In genomic region chr12:28161697-28162096, GRCh38 we compare ENCODE assay signal across 2 cellular contexts.
TF ChIP-seq lines count a peak whose summit lies in the region.

No MANE protein-coding gene starts in this region.

TF ChIP-seq in A549, 52 proteins besides CTCF, POLR2A, EP300 and RAD21:
- no peak for TF ChIP-seq ESRRA (IDR thresholded peaks at IDR 0.05; ENCODE audit: borderline replicate concordance, low read length)
- peak; percentile 63 for TF ChIP-seq MAFK (IDR thresholded peaks at IDR 0.05; ENCODE audit: partially characterized antibody)
TF ChIP-seq in A549: peak in this region for 1.

TF ChIP-seq in K562, 482 proteins besides CTCF, POLR2A, EP300 and RAD21:
- 0 out of 2 replicates have a peak, but pooled peaks have one; percentile 31 for TF ChIP-seq MAFF (IDR thresholded peaks at IDR 0.05; ENCODE audit: low read length)
- peak; percentile 76 for TF ChIP-seq ZNF316 (IDR thresholded peaks at IDR 0.05)
- 0 out of 2 replicates have a peak, but pooled peaks have one; percentile 15 for TF ChIP-seq MAFG (tag; conservative IDR thresholded peaks at IDR 0.05)
- TF ChIP-seq ARID2 (IDR thresholded peaks at IDR 0.05) = no peak
- TF ChIP-seq C11orf30 (IDR thresholded peaks at IDR 0.05; ENCODE audit: low read depth) = peak; percentile 63; the same call in 1 of the 2 replicates
